ENCODE assay signal across 11 cellular contexts in genomic region chr19:1362385-1363257, GRCh38. TPM values are rescaled to one million over a fixed set of nuclear protein-coding genes. Genes with fewer than 3 reads are reported as not detected.
DNase-seq lines count a peak whose midpoint lies in the region; ATAC-seq and TF ChIP-seq lines count a peak whose summit lies in the region.
"Had no signal": no experiment of that assay in that cellular context is flagged by ENCODE, and none has a peak within 500 bp of the region (broad histone marks: within the 10 kb centered on the region; RNA-seq: fewer than 3 reads in every experiment).

No MANE protein-coding gene starts in this region.

- peaks cover 8 to 10% of the 10 kb centered on the region in 2 donors for H3K4me1 ChIP-seq in breast epithelium

- no peak for ATAC-seq in activated CD8-positive, alpha-beta memory T cell treated with anti-CD3 and anti-CD28 coated beads, Interleukin-2, amount 10 ng/mL, durations not matched to agents 7 days and 5 days

- H3K36me3 ChIP-seq in breast epithelium: no peaks in the 10 kb centered on the region

- no peaks in the 10 kb centered on the region for H3K27me3 Mint-ChIP-seq in activated CD8-positive, alpha-beta memory T cell treated with anti-CD3 and anti-CD28 coated beads, Interleukin-2, amount 10 ng/mL, durations not matched to agents 7 days and 5 days
- no peaks in the 10 kb centered on the region for H3K27me3 Mint-ChIP-seq in HFFc6 (ENCODE audit: insufficient read depth)
- H3K27me3 Mint-ChIP-seq: type B pancreatic cell had no signal

- H3K27me3 ChIP-seq in breast epithelium: no peaks in the 10 kb centered on the region

- TF ChIP-seq POLR2A in breast epithelium (IDR thresholded peaks at IDR 0.05): no peak

- H3K9me3 ChIP-seq in breast epithelium: no peaks in the 10 kb centered on the region

- peaks cover 33% of the 10 kb centered on the region for H3K4me1 Mint-ChIP-seq in activated CD8-positive, alpha-beta memory T cell treated with anti-CD3 and anti-CD28 coated beads, Interleukin-2, amount 10 ng/mL, durations not matched to agents 7 days and 5 days
- H3K4me1 Mint-ChIP-seq in HFFc6 (ENCODE audit: low read depth): peaks cover 34% of the 10 kb centered on the region

- CTCF ChIA-PET in activated CD8-positive, alpha-beta memory T cell treated with anti-CD3 and anti-CD28 coated beads, Interleukin-2, amount 10 ng/mL, durations not matched to agents 7 days and 5 days (lab: Charles Lee): interaction anchor here (0.6 to 2.3 kb wide), 3 partner anchors 10 to 20 kb away, joined by 4 to 7 read pairs (median 6); partner anchors contain the start of gene NDUFS7

- peak overlapping the region in 1 of 3 donors; percentile 53 for H3K4me3 ChIP-seq in breast epithelium

- peak overlapping the region; percentile 65 to 83 for H3K27ac ChIP-seq in breast epithelium

- H3K36me3 Mint-ChIP-seq in activated CD8-positive, alpha-beta memory T cell treated with anti-CD3 and anti-CD28 coated beads, Interleukin-2, amount 10 ng/mL, durations not matched to agents 7 days and 5 days: peaks cover 15% of the 10 kb centered on the region
- H3K36me3 Mint-ChIP-seq in HFFc6 (ENCODE audit: low read depth): peaks cover 30% of the 10 kb centered on the region

- H3K9me3 Mint-ChIP-seq in activated CD8-positive, alpha-beta memory T cell treated with anti-CD3 and anti-CD28 coated beads, Interleukin-2, amount 10 ng/mL, durations not matched to agents 7 days and 5 days (ENCODE audit: low read depth): no peaks in the 10 kb centered on the region
- no peaks in the 10 kb centered on the region for H3K9me3 Mint-ChIP-seq in HFFc6
- H3K9me3 Mint-ChIP-seq: type B pancreatic cell had no signal

- intact Hi-C loops in breast epithelium (cut with DNase I; ENCODE audit: low total_unique reads): no loop called here

- H3K27ac Mint-ChIP-seq in activated CD8-positive, alpha-beta memory T cell treated with anti-CD3 and anti-CD28 coated beads, Interleukin-2, amount 10 ng/mL, durations not matched to agents 7 days and 5 days: peak overlapping the region; percentile 83
- H3K27ac Mint-ChIP-seq in HFFc6: peak overlapping the region; percentile 87
- H3K27ac Mint-ChIP-seq: type B pancreatic cell had no signal

- no peak for DNase-seq in activated CD8-positive, alpha-beta memory T cell treated with anti-CD3 and anti-CD28 coated beads, Interleukin-2, amount 10 ng/mL, durations not matched to agents 7 days and 5 days
- DNase-seq in activated CD8-positive, alpha-beta memory T cell treated with anti-CD3 and anti-CD28 coated beads, Interleukin-2, amount 50 U/mL, for 48 hours: no peak
- no peak for DNase-seq in HFFc6
- DNase-seq in breast epithelium (ENCODE audit: low spot score in 2 of 2): no peak
- peak; percentile 76 for DNase-seq in retina
- DNase-seq in kidney tubule cell (ENCODE audit: low spot score): no peak
- no peak for DNase-seq in dedifferentiated amniotic fluid mesenchymal stem cell (ENCODE audit: extremely low spot score)
- no peak for DNase-seq in dermis blood vessel endothelial cell
- DNase-seq: activated CD8-positive, alpha-beta memory T cell treated with anti-CD3 and anti-CD28 coated beads for 24 hours; T1000 had no signal

- peak overlapping the region; percentile 68 for H3K4me3 Mint-ChIP-seq in activated CD8-positive, alpha-beta memory T cell treated with anti-CD3 and anti-CD28 coated beads, Interleukin-2, amount 10 ng/mL, durations not matched to agents 7 days and 5 days
- H3K4me3 Mint-ChIP-seq in HFFc6: peak overlapping the region; percentile 83
- H3K4me3 Mint-ChIP-seq: type B pancreatic cell had no signal

- TF ChIP-seq CTCF in HFFc6 (IDR thresholded peaks at IDR 0.05): no peak
- TF ChIP-seq CTCF in breast epithelium (IDR thresholded peaks at IDR 0.05): no peak

RNA-seq across cellular contexts. Expression of gene NDUFS7, which starts 21.1 kb away (rescaled TPM):
- total RNA-seq in activated CD8-positive, alpha-beta memory T cell treated with anti-CD3 and anti-CD28 coated beads, Interleukin-2, amount 10 ng/mL, durations not matched to agents 7 days and 5 days: 100 to 1,000 TPM; 124 to 135 TPM
- total RNA-seq in HFFc6 (2021; fragmentation: NEBNext Ultra II Directional; extraction: Animal tissue kit (Norgen Biotek cat#: 25700)): 100 to 1,000 TPM in 2 of 6 experiments, 10 to 100 TPM in 4; 91.9 to 105 (median 97.6) TPM
- 100 to 1,000 TPM in 1 of 3 donors, 10 to 100 TPM in 2; 67.5 to 122 (median 67.5) TPM for total RNA-seq in breast epithelium
- 98.8 and 104 TPM in 2 replicates for total RNA-seq in dermis blood vessel endothelial cell

RNA-seq across cellular contexts. Expression of gene GAMT, which starts 38.7 kb away (rescaled TPM):
- 10 to 100 TPM; 19.3 to 20.4 TPM for total RNA-seq in activated CD8-positive, alpha-beta memory T cell treated with anti-CD3 and anti-CD28 coated beads, Interleukin-2, amount 10 ng/mL, durations not matched to agents 7 days and 5 days
- total RNA-seq in HFFc6 (2021; fragmentation: NEBNext Ultra II Directional; extraction: Animal tissue kit (Norgen Biotek cat#: 25700)): 10 to 100 TPM; 55.2 to 71.3 (median 67.7) TPM
- total RNA-seq in breast epithelium: 10 to 100 TPM; 23.6 to 40.0 (median 30.3) TPM
- total RNA-seq in dermis blood vessel endothelial cell: 10.7 and 14.8 TPM in 2 replicates

RNA-seq across cellular contexts. Expression of gene DAZAP1, which starts 44.8 kb away (rescaled TPM):
- 100 to 1,000 TPM; 275 to 283 TPM for total RNA-seq in activated CD8-positive, alpha-beta memory T cell treated with anti-CD3 and anti-CD28 coated beads, Interleukin-2, amount 10 ng/mL, durations not matched to agents 7 days and 5 days
- 100 to 1,000 TPM in 4 of 6 experiments, 10 to 100 TPM in 2; 87.2 to 109 (median 103) TPM for total RNA-seq in HFFc6 (2021; fragmentation: NEBNext Ultra II Directional; extraction: Animal tissue kit (Norgen Biotek cat#: 25700))
- total RNA-seq in breast epithelium: 10 to 100 TPM; 35.8 to 50.9 (median 48.8) TPM
- total RNA-seq in dermis blood vessel endothelial cell: 58.0 and 104 TPM in 2 replicates
